In the genomic region with DNA sequence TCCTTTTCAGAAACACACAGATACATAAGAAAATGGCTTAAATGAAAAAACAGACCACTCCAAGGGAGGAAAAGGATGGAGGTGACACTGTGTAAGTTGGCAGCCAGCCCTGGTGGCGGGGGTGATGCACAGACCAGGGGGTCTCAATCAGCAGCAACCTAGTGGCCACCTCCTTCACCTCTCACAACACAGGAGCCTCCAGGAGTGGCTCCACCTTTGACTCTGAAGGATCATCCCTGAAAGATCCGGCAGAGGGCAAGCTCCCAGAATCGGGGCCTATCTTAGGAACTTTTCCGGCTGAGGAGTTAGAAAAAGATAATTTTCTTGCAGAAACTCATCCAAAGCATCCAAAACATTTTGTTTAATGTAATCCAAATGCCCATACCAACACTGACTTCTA, we compare ENCODE assay signal across 26 cellular contexts.
"Had no signal": no experiment of that assay in that cellular context is flagged by ENCODE, and none has a peak within 500 bp of the region (broad histone marks: within the 10 kb centered on the region; RNA-seq: fewer than 3 reads in every experiment).

No MANE protein-coding gene starts in this region.

- H3K36me3 Mint-ChIP-seq: activated CD4-positive, alpha-beta memory T cell treated with anti-CD3 and anti-CD28 coated beads for 36 hours; activated naive CD4-positive, alpha-beta T cell treated with anti-CD3 and anti-CD28 coated beads, Interleukin-2, amount 50 U/mL, for 72 hours; T-cell had no signal

- FAIRE-seq: RCC 7860, TTC549 had no signal

- H3K27ac ChIP-seq: ascending aorta, body of pancreas, SK-N-MC had no signal

- H3K4me1 ChIP-seq: ascending aorta had no signal

- H3K27ac Mint-ChIP-seq: activated CD4-positive, alpha-beta memory T cell treated with anti-CD3 and anti-CD28 coated beads for 36 hours; activated CD4-positive, alpha-beta T cell treated with anti-CD3 and anti-CD28 coated beads, Interleukin-2, amount 10 ng/mL, durations not matched to agents 7 days and 5 days; activated naive CD4-positive, alpha-beta T cell treated with anti-CD3 and anti-CD28 coated beads, Interleukin-2, amount 50 U/mL, for 72 hours; activated naive CD8-positive, alpha-beta T cell treated with anti-CD3 and anti-CD28 coated beads, Interleukin-2, amount 50 U/mL, for 24 hours; T-cell had no signal

- H3K36me3 ChIP-seq: ascending aorta had no signal

- H3K9me3 ChIP-seq: ascending aorta, body of pancreas had no signal

- H3K9me3 Mint-ChIP-seq: activated CD4-positive, alpha-beta memory T cell treated with anti-CD3 and anti-CD28 coated beads for 36 hours; activated CD4-positive, alpha-beta T cell treated with anti-CD3 and anti-CD28 coated beads, Interleukin-2, amount 10 ng/mL, durations not matched to agents 7 days and 5 days; activated naive CD4-positive, alpha-beta T cell treated with anti-CD3 and anti-CD28 coated beads, Interleukin-2, amount 50 U/mL, for 72 hours; activated naive CD8-positive, alpha-beta T cell treated with anti-CD3 and anti-CD28 coated beads, Interleukin-2, amount 50 U/mL, for 24 hours; activated T-cell treated with anti-CD3 and anti-CD28 coated beads, Interleukin-2, amount 50 U/mL, for 4 hours; T-cell had no signal

- ATAC-seq: activated naive CD4-positive, alpha-beta T cell treated with anti-CD3 and anti-CD28 coated beads, Interleukin-2, amount 50 U/mL, for 72 hours; activated naive CD8-positive, alpha-beta T cell treated with anti-CD3 and anti-CD28 coated beads, Interleukin-2, amount 50 U/mL, for 24 hours; activated T-cell treated with anti-CD3 and anti-CD28 coated beads, Interleukin-2, amount 50 U/mL, for 4 hours; body of pancreas; PC-3; T-cell had no signal

- H3K4me3 ChIP-seq: ascending aorta, body of pancreas, SK-N-MC had no signal

- H3K27me3 ChIP-seq: ascending aorta, body of pancreas had no signal

- DNase-seq: activated CD4-positive, alpha-beta memory T cell treated with anti-CD3 and anti-CD28 coated beads for 36 hours; activated CD4-positive, alpha-beta T cell treated with anti-CD3 and anti-CD28 coated beads, Interleukin-2, amount 10 ng/mL, durations not matched to agents 7 days and 5 days; activated CD4-positive, CD25-positive, alpha-beta regulatory T cell; activated CD8-positive, alpha-beta memory T cell treated with anti-CD3 and anti-CD28 coated beads for 24 hours; activated effector memory CD4-positive, alpha-beta T cell treated with anti-CD3 and anti-CD28 coated beads, Interleukin-2, amount 50 U/mL, for 16 hours; activated naive CD4-positive, alpha-beta T cell treated with Interleukin-2 at 50 U/mL for 16 hours; activated naive CD8-positive, alpha-beta T cell treated with anti-CD3 and anti-CD28 coated beads, Interleukin-2, amount 50 U/mL, for 24 hours; activated T-cell treated with anti-CD3 and anti-CD28 coated beads, Interleukin-2, amount 50 U/mL, for 4 hours; amniotic stem cell; body of pancreas; Kasumi-1; NCI-H1048; NCI-H146; NCI-H187 treated with DMSO at 0.1 percent for 48 hours; NCI-H524; NCI-H748 treated with DMSO at 0.1 percent for 48 hours; PC-3; SIG-M5; T-cell; T-helper 2 cell; T1000 had no signal

- H3K4me3 Mint-ChIP-seq: activated CD4-positive, alpha-beta memory T cell treated with anti-CD3 and anti-CD28 coated beads for 36 hours; activated CD4-positive, alpha-beta T cell treated with anti-CD3 and anti-CD28 coated beads, Interleukin-2, amount 10 ng/mL, durations not matched to agents 7 days and 5 days; activated naive CD8-positive, alpha-beta T cell treated with anti-CD3 and anti-CD28 coated beads, Interleukin-2, amount 50 U/mL, for 24 hours; activated T-cell treated with anti-CD3 and anti-CD28 coated beads, Interleukin-2, amount 50 U/mL, for 4 hours; T-cell had no signal
